ENCODE assay signal across 1 cellular context in genomic region chr12:27710592-27711311, GRCh38.
A peak's percentile ranks its signal among the peaks of the same experiment; 100 is the strongest.
TF ChIP-seq lines count a peak whose summit lies in the region.

MRPS35 (plus strand) TSS chr12:27710832; CDS start chr12:27710844, 12 bp downstream.

TF ChIP-seq in HepG2, 621 proteins besides CTCF, POLR2A, EP300 and RAD21 (continued from another document and continues in another):
- TF ChIP-seq, protein P1, sequence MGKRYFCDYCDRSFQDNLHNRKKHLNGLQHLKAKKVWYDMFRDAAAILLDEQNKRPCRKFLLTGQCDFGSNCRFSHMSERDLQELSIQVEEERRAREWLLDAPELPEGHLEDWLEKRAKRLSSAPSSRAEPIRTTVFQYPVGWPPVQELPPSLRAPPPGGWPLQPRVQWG (CRISPR knock-in tag; IDR thresholded peaks at IDR 0.05; ENCODE audit: borderline replicate concordance, low read depth), result no peak
- TF ChIP-seq MYPOP (CRISPR knock-in tag; IDR thresholded peaks at IDR 0.05) (peak; percentile 58; the same call in 1 of the 2 replicates), ZNF468 (CRISPR knock-in tag; IDR thresholded peaks at IDR 0.05) (no peak), MED8 (CRISPR knock-in tag; IDR thresholded peaks at IDR 0.05; ENCODE audit: insufficient replicate concordance) (peak; percentile 92), RFXANK (CRISPR knock-in tag; IDR thresholded peaks at IDR 0.05) (no peak), ZNF766 (CRISPR knock-in tag; IDR thresholded peaks at IDR 0.05; ENCODE audit: borderline replicate concordance) (peak; percentile 85; the same call in 1 of the 2 replicates), RXRA (CRISPR knock-in tag; IDR thresholded peaks at IDR 0.05) (peak; percentile 69), ZNF615 (CRISPR knock-in tag; IDR thresholded peaks at IDR 0.05; ENCODE audit: borderline replicate concordance) (no peak; the same call in 1 of the 2 replicates), ZNF101 (CRISPR knock-in tag; IDR thresholded peaks at IDR 0.05; ENCODE audit: borderline replicate concordance, low read depth) (peak; percentile 92; the same call in 1 of the 2 replicates), SMARCC2 (IDR thresholded peaks at IDR 0.05) (no peak), NCOA1 (CRISPR knock-in tag; IDR thresholded peaks at IDR 0.05) (peak; percentile 95), ZSCAN21 (CRISPR knock-in tag; IDR thresholded peaks at IDR 0.05; ENCODE audit: borderline replicate concordance) (peak; percentile 97), RBFOX2 (IDR thresholded peaks at IDR 0.05; ENCODE audit: low read depth, low read length) (peak; percentile 97), ZBTB4 (CRISPR knock-in tag; IDR thresholded peaks at IDR 0.05; ENCODE audit: borderline replicate concordance) (peak; percentile 89), AGO1 (IDR thresholded peaks at IDR 0.05; ENCODE audit: low read depth, low read length, poor library complexity, severe bottlenecking) (peak; percentile 62), TMF1 (CRISPR knock-in tag; IDR thresholded peaks at IDR 0.05; ENCODE audit: low read depth) (peak; percentile 72; the same call in 1 of the 2 replicates), MYNN (CRISPR knock-in tag; IDR thresholded peaks at IDR 0.05; ENCODE audit: low read depth) (no peak; the same call in 1 of the 2 replicates), PHF5A (CRISPR knock-in tag; IDR thresholded peaks at IDR 0.05; ENCODE audit: low read depth, unreplicated experiment) (no peak), SRSF4 (IDR thresholded peaks at IDR 0.05; ENCODE audit: low read depth, low read length, poor library complexity, severe bottlenecking) (no peak), NCOR1 (IDR thresholded peaks at IDR 0.05; ENCODE audit: borderline replicate concordance, low read length) (no peak), ZKSCAN5 (CRISPR knock-in tag; IDR thresholded peaks at IDR 0.05) (no peak), ZC3H4 (CRISPR knock-in tag; IDR thresholded peaks at IDR 0.05; ENCODE audit: borderline replicate concordance) (peak; percentile 83; the same call in 1 of the 2 replicates), RFXAP (CRISPR knock-in tag; IDR thresholded peaks at IDR 0.05; ENCODE audit: borderline replicate concordance) (peak; percentile 81), ZNF292 (CRISPR knock-in tag; IDR thresholded peaks at IDR 0.05; ENCODE audit: borderline replicate concordance, low read depth) (no peak; the same call in 1 of the 2 replicates), SNAPC4 (CRISPR knock-in tag; IDR thresholded peaks at IDR 0.05) (no peak; the same call in 1 of the 2 replicates), ZNF383 (CRISPR knock-in tag; IDR thresholded peaks at IDR 0.05; ENCODE audit: borderline replicate concordance) (no peak; the same call in 1 of the 2 replicates), EED (CRISPR knock-in tag; IDR thresholded peaks at IDR 0.05) (peak; percentile 94), MLX (CRISPR knock-in tag; IDR thresholded peaks at IDR 0.05) (0 out of 2 replicates have a peak, but pooled peaks have one; percentile 26), MIER2 (CRISPR knock-in tag; IDR thresholded peaks at IDR 0.05) (peak; percentile 58; the same call in 1 of the 2 replicates), RARA (CRISPR knock-in tag; IDR thresholded peaks at IDR 0.05) (peak; percentile 63), ZBTB14 (CRISPR knock-in tag; IDR thresholded peaks at IDR 0.05) (peak; percentile 56), ATAD3A (CRISPR knock-in tag; IDR thresholded peaks at IDR 0.05) (no peak), LRRFIP1 (CRISPR knock-in tag; conservative IDR thresholded peaks at IDR 0.05) (no peak), ZBTB7B (CRISPR knock-in tag; IDR thresholded peaks at IDR 0.05) (peak; percentile 69; the same call in 1 of the 2 replicates), HHEX (CRISPR knock-in tag; IDR thresholded peaks at IDR 0.05) (no peak), ZFX (CRISPR knock-in tag; IDR thresholded peaks at IDR 0.05; ENCODE audit: low read depth) (peak; percentile 99), NONO (IDR thresholded peaks at IDR 0.05) (no peak), NONO (CRISPR knock-in tag; conservative IDR thresholded peaks at IDR 0.05) (peak; percentile 96), RFX5 (IDR thresholded peaks at IDR 0.05; ENCODE audit: low read depth, low read length) (no peak), SRY (CRISPR knock-in tag; IDR thresholded peaks at IDR 0.05) (peak; percentile 94), CEBPG (CRISPR knock-in tag; IDR thresholded peaks at IDR 0.05) (peak; percentile 7; the same call in 1 of the 2 replicates), PHB2 (IDR thresholded peaks at IDR 0.05; ENCODE audit: partially characterized antibody) (no peak), ZNF878 (CRISPR knock-in tag; IDR thresholded peaks at IDR 0.05) (peak; percentile 84), NFRKB (IDR thresholded peaks at IDR 0.05) (peak; percentile 71; the same call in 1 of the 2 replicates), ZNF772 (CRISPR knock-in tag; IDR thresholded peaks at IDR 0.05) (peak; percentile 74; the same call in 1 of the 2 replicates), KDM5A (IDR thresholded peaks at IDR 0.05; ENCODE audit: borderline replicate concordance, low read length) (peak; percentile 96), ZNF572 (CRISPR knock-in tag; IDR thresholded peaks at IDR 0.05) (peak; percentile 21; the same call in 1 of the 2 replicates), SOX6 (IDR thresholded peaks at IDR 0.05) (no peak), SOX6 (CRISPR knock-in tag; IDR thresholded peaks at IDR 0.05) (peak; percentile 85)
- TF ChIP-seq, protein P2, sequence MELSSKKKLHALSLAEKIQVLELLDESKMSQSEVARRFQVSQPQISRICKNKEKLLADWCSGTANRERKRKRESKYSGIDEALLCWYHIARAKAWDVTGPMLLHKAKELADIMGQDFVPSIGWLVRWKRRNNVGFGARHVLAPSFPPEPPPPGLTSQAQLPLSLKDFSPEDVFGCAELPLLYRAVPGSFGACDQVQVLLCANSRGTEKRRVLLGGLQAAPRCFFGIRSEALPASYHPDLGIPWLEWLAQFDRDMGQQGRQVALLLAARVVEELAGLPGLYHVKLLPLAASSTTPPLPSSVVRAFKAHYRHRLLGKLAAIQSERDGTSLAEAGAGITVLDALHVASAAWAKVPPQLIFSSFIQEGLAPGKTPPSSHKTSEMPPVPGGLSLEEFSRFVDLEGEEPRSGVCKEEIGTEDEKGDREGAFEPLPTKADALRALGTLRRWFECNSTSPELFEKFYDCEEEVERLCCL (CRISPR knock-in tag; IDR thresholded peaks at IDR 0.05; ENCODE audit: borderline replicate concordance), result no peak
- TF ChIP-seq, protein P3, sequence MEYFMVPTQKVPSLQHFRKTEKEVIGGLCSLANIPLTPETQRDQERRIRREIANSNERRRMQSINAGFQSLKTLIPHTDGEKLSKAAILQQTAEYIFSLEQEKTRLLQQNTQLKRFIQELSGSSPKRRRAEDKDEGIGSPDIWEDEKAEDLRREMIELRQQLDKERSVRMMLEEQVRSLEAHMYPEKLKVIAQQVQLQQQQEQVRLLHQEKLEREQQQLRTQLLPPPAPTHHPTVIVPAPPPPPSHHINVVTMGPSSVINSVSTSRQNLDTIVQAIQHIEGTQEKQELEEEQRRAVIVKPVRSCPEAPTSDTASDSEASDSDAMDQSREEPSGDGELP (IDR thresholded peaks at IDR 0.05; ENCODE audit: borderline replicate concordance, low read depth), result peak; percentile 29; the same call in 1 of the 2 replicates
- TF ChIP-seq, protein P4, sequence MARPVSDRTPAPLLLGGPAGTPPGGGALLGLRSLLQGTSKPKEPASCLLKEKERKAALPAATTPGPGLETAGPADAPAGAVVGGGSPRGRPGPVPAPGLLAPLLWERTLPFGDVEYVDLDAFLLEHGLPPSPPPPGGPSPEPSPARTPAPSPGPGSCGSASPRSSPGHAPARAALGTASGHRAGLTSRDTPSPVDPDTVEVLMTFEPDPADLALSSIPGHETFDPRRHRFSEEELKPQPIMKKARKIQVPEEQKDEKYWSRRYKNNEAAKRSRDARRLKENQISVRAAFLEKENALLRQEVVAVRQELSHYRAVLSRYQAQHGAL (CRISPR knock-in tag; IDR thresholded peaks at IDR 0.05; ENCODE audit: not compliant biosample characterization), result peak; percentile 77
